24 cellular contexts compared by ENCODE assay signal in the genomic region with DNA sequence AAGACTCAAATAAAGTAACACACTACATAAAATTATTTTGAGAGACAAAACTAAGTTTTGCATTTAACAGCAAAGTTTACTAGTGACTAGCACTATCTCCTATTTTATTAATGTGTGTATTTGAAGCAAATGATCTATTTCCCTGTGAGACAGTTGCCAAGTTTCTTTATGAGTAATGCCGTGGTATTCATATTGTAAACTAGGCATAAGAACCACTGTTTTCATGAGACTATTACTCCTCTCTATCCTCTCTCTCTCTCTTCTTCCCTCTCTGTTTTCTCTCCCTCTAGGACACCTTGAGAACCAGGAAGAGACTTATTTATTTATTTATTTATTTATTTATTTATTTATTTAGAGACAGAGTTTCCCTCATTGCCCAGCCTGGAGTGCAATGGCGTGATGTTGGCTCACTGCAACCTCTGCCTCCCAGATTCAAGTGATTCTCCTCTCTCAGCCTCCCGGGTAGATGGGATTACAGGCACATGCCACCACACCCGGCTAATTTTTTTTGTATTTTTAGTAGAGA.
A peak's percentile ranks its signal among the peaks of the same experiment; 100 is the strongest.
DNase-seq lines count a peak whose midpoint lies in the region; ATAC-seq and TF ChIP-seq lines count a peak whose summit lies in the region.
"Had no signal": no experiment of that assay in that cellular context is flagged by ENCODE, and none has a peak within 500 bp of the region (broad histone marks: within the 10 kb centered on the region; RNA-seq: fewer than 3 reads in every experiment).

No MANE protein-coding gene starts in this region.

- H2AFZ ChIP-seq in KMS-11 (ENCODE audit: low read depth): no peak overlapping the region

- H3K36me3 Mint-ChIP-seq in natural killer cell: no peaks in the 10 kb centered on the region

- DNase-seq in AG10803 (ENCODE audit: low read depth) (peak; percentile 30), brain microvascular endothelial cell (peak; percentile 13), glomerular visceral epithelial cell (ENCODE audit: extremely low spot score) (peak; percentile 14), natural killer cell (no peak), sigmoid colon (no peak)
- no peak for DNase-seq in stimulated activated naive CD4-positive, alpha-beta T cell (lab: John Stamatoyannopoulos, UW)
- DNase-seq: activated naive CD4-positive, alpha-beta T cell treated with anti-CD3 and anti-CD28 coated beads, Interleukin-2, amount 50 U/mL, for 16 hours; activated T-cell treated with anti-CD3 and anti-CD28 coated beads, Interleukin-2, amount 50 U/mL, for 24 hours; Caco-2; effector CD8-positive, alpha-beta T cell; gastrocnemius medialis; GF-D8; Kasumi-1; left ventricle myocardium superior; NCI-H2171 treated with DMSO at 0.1 percent for 48 hours; NK-92 treated with Interleukin-12 subunit alpha and Interleukin-12 subunit beta, amount 100 ng/mL, for 24 hours; stimulated activated CD4-positive, alpha-beta T cell treated with anti-CD3 and anti-CD28 coated beads, Interleukin-4, amount 100 ng/mL, for 4 hours; stimulated activated CD8-positive, alpha-beta memory T cell treated with anti-CD3 and anti-CD28 coated beads, Interleukin-4, amount 100 ng/mL, for 48 hours; T-cell; testis had no signal

- H3K36me3 ChIP-seq in KMS-11 (ENCODE audit: insufficient read depth) (no peaks in the 10 kb centered on the region), brain microvascular endothelial cell (replicated peaks) (no peaks in the 10 kb centered on the region), sigmoid colon (no peaks in the 10 kb centered on the region)
- H3K36me3 ChIP-seq: cardiac muscle cell, gastrocnemius medialis had no signal

- H3K27ac Mint-ChIP-seq in natural killer cell: no peak overlapping the region
- H3K27ac Mint-ChIP-seq: activated T-cell treated with anti-CD3 and anti-CD28 coated beads, Interleukin-2, amount 50 U/mL, for 24 hours; T-cell had no signal

- peaks cover 70% of the 10 kb centered on the region for H3K4me1 ChIP-seq in KMS-11 (ENCODE audit: low read depth, poor library complexity, severe bottlenecking)
- peaks cover 0 to 21% (median 7%) of the 10 kb centered on the region in 4 donors for H3K4me1 ChIP-seq in sigmoid colon
- H3K4me1 ChIP-seq: Caco-2, testis had no signal

- H3K4me2 ChIP-seq in KMS-11: peak overlapping the region; percentile 14; the same call in 1 of the 2 replicates

- H3K27me3 ChIP-seq in KMS-11 (ENCODE audit: insufficient read depth, low read depth) (no peaks in the 10 kb centered on the region), brain microvascular endothelial cell (replicated peaks) (no peaks in the 10 kb centered on the region), sigmoid colon (no peaks in the 10 kb centered on the region)
- H3K27me3 ChIP-seq: cardiac muscle cell, gastrocnemius medialis, testis had no signal

- no peak overlapping the region for H3K9ac ChIP-seq in KMS-11

- H4K20me1 ChIP-seq in KMS-11 (ENCODE audit: insufficient read depth): no peaks in the 10 kb centered on the region

- no peaks in the 10 kb centered on the region for H3K27me3 Mint-ChIP-seq in natural killer cell (ENCODE audit: low read depth in 2 of 2)
- H3K27me3 Mint-ChIP-seq: activated T-cell treated with anti-CD3 and anti-CD28 coated beads, Interleukin-2, amount 50 U/mL, for 24 hours; T-cell had no signal

- no peak for TF ChIP-seq EP300 in sigmoid colon (IDR thresholded peaks at IDR 0.05)

- ATAC-seq in HG03342 (IDR thresholded peaks at IDR 0.05; ENCODE audit: unreplicated experiment) (no peak), natural killer cell (no peak)
- ATAC-seq: gastrocnemius medialis, left ventricle myocardium superior, T-cell had no signal

- peaks cover 8% of the 10 kb centered on the region; the same call in 1 of the 2 replicates for H3K79me2 ChIP-seq in KMS-11 (ENCODE audit: insufficient read depth, low read depth)

- H3K4me3 Mint-ChIP-seq in natural killer cell: no peak overlapping the region
- H3K4me3 Mint-ChIP-seq: activated T-cell treated with anti-CD3 and anti-CD28 coated beads, Interleukin-2, amount 50 U/mL, for 24 hours; T-cell had no signal

- TF ChIP-seq CTCF in AG10803 (conservative IDR thresholded peaks at IDR 0.05; ENCODE audit: low read length) (no peak), KMS-11 (conservative IDR thresholded peaks at IDR 0.05; ENCODE audit: low read depth, low read length) (no peak), brain microvascular endothelial cell (IDR thresholded peaks at IDR 0.05; ENCODE audit: low read depth, low read length, missing control alignments) (no peak), natural killer cell (IDR thresholded peaks at IDR 0.05) (no peak), sigmoid colon (IDR thresholded peaks at IDR 0.05) (no peak)

- in situ Hi-C loops in brain microvascular endothelial cell (cut with HindIII; ENCODE audit: low pct_ligation_motif_present, low sequenced_read_pairs): no loop called here

- no peak overlapping the region for H3K4me3 ChIP-seq in AG10803 (ENCODE audit: low read length)
- no peak overlapping the region for H3K4me3 ChIP-seq in KMS-11 (IDR thresholded peaks at IDR 0.05; ENCODE audit: insufficient read depth, low read depth, low read length)
- H3K4me3 ChIP-seq in brain microvascular endothelial cell (ENCODE audit: low read depth, low read length): no peak overlapping the region
- H3K4me3 ChIP-seq in sigmoid colon: no peak overlapping the region
- H3K4me3 ChIP-seq: cardiac muscle cell, gastrocnemius medialis, testis had no signal

- peaks cover 19 to 26% of the 10 kb centered on the region in 2 donors for H3K4me1 Mint-ChIP-seq in natural killer cell

- TF ChIP-seq POLR2A in sigmoid colon (IDR thresholded peaks at IDR 0.05): no peak

- 87 to 88% methylated on average over 4 of the region's 4 CpGs for WGBS in sigmoid colon, 2 donors

- H3K9me3 Mint-ChIP-seq in natural killer cell: no peaks in the 10 kb centered on the region
- H3K9me3 Mint-ChIP-seq: activated T-cell treated with anti-CD3 and anti-CD28 coated beads, Interleukin-2, amount 50 U/mL, for 24 hours; T-cell had no signal

- H3K27ac ChIP-seq in KMS-11 (no peak overlapping the region), brain microvascular endothelial cell (no peak overlapping the region), sigmoid colon (no peak overlapping the region)
- H3K27ac ChIP-seq: cardiac muscle cell, gastrocnemius medialis, RWPE1, testis had no signal

- intact Hi-C loops in natural killer cell (cut with micrococcal nuclease) (no loop called here), sigmoid colon (cut with DNase I) (loop anchor here (10.0 kb wide), 1 partner anchor 53 kb away; a partner anchor contains a TSS)

- no peaks in the 10 kb centered on the region for H3K9me3 ChIP-seq in sigmoid colon
- H3K9me3 ChIP-seq: Caco-2, gastrocnemius medialis, testis had no signal

Comparison
In these comparisons a context has a peak if more than half of its experiments do, and no peak if none do; other contexts are left out.
1. DNase-seq: peak in AG10803 (single experiment), brain microvascular endothelial cell (single experiment) and glomerular visceral epithelial cell (single experiment); none in stimulated activated naive CD4-positive, alpha-beta T cell (0 of 6), natural killer cell (single experiment) and sigmoid colon (single experiment).